15 cellular contexts compared by ENCODE assay signal in the genomic region with DNA sequence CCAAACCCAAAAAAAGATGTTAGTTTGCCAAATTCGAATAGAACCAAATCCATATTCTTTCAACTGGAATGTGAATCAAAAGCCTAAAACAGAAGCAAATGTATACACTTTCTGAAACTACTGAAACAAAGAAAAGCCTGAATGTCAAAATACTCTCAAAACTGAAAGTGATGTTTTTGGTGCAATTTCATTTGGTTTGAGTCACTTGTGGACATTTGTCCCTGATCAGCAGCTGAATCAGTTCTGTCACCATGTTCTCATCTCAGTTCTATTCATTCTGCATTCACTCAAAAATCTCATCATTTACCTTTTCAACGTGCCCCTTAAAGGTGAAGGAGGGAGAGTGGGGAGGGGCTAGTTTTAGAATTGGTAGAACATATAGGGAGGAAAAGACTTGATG.
DNase-seq lines count a peak whose midpoint lies in the region; ATAC-seq and TF ChIP-seq lines count a peak whose summit lies in the region.
"Had no signal": no experiment of that assay in that cellular context is flagged by ENCODE, and none has a peak within 500 bp of the region (broad histone marks: within the 10 kb centered on the region; RNA-seq: fewer than 3 reads in every experiment).

No MANE protein-coding gene starts in this region.

- WGBS in adrenal gland, 4 donors: 54 to 68% (median 59%) methylated on average over 2 of the region's 2 CpGs

- CTCF ChIA-PET in RWPE1 (lab: Yijun Ruan, JAX): no interaction called here

- no peak for TF ChIP-seq CTCF in GM06990 (IDR thresholded peaks at IDR 0.05; ENCODE audit: insufficient read depth, low read length, poor library complexity, severe bottlenecking)
- no peak for TF ChIP-seq CTCF in adrenal gland (IDR thresholded peaks at IDR 0.05)
- no peak for TF ChIP-seq CTCF in RWPE1 (conservative IDR thresholded peaks at IDR 0.05; ENCODE audit: low read depth)

- no peak for DNase-seq in GM06990 (ENCODE audit: extremely low read depth, insufficient read length)
- no peak for DNase-seq in NCI-H1417 (lab: John Stamatoyannopoulos, UW)
- DNase-seq in adrenal gland: no peak
- DNase-seq in RWPE1 (ENCODE audit: low spot score): no peak
- DNase-seq: 8988T, C1 segment of cervical spinal cord, GOT3, NCI-H1105, NCI-H187 treated with DMSO at 0.1 percent for 48 hours, NCI-H446, SJCRH30 had no signal

- peaks cover under 1% of the 10 kb centered on the region for H3K27me3 ChIP-seq in GM06990 (replicated peaks; ENCODE audit: control insufficient read depth, insufficient read depth, low read length)
- peaks cover 3% of the 10 kb centered on the region for H3K27me3 ChIP-seq in adrenal gland
- H3K27me3 ChIP-seq: SJCRH30 had no signal

- H3K4me3 ChIP-seq in GM06990 (replicated peaks; ENCODE audit: low read depth, low read length) (peak overlapping the region; percentile 9; the same call in 1 of the 2 replicates), adrenal gland (no peak overlapping the region)
- H3K4me3 ChIP-seq: SJCRH30 had no signal

- TF ChIP-seq POLR2A in adrenal gland (IDR thresholded peaks at IDR 0.05): no peak

- peak; percentile 69 for ATAC-seq in GM18502 (IDR thresholded peaks at IDR 0.05; ENCODE audit: poor library complexity, unreplicated experiment)
- peak; percentile 55 for ATAC-seq in GM21717 (IDR thresholded peaks at IDR 0.05; ENCODE audit: unreplicated experiment)
- peak; percentile 54 for ATAC-seq in HG03565 (IDR thresholded peaks at IDR 0.05; ENCODE audit: unreplicated experiment)
- ATAC-seq in HG02759 (IDR thresholded peaks at IDR 0.05; ENCODE audit: unreplicated experiment): no peak

- POLR2A ChIA-PET in RWPE1 (lab: Yijun Ruan, JAX; ENCODE audit: low non-redundant PET): no interaction called here

- no peak overlapping the region for H3K27ac ChIP-seq in adrenal gland
- no peak overlapping the region for H3K27ac ChIP-seq in RWPE1
- H3K27ac ChIP-seq: SJCRH30 had no signal

- H3K36me3 ChIP-seq in GM06990 (ENCODE audit: control insufficient read depth, insufficient read depth, low read length) (no peaks in the 10 kb centered on the region), adrenal gland (replicated peaks in 1 of 2) (no peaks in the 10 kb centered on the region)
- H3K36me3 ChIP-seq: SJCRH30 had no signal

- H3K9me3 ChIP-seq in adrenal gland (replicated peaks in 1 of 3): no peaks in the 10 kb centered on the region
- H3K9me3 ChIP-seq: SJCRH30 had no signal

- intact Hi-C loops in adrenal gland (cut with DNase I): no loop called here

- H3K4me1 ChIP-seq in adrenal gland (replicated peaks in 1 of 2): peaks cover 6 to 9% of the 10 kb centered on the region in 2 donors
